ENCODE assay signal across 1 cellular context in genomic region chr5:6948562-6948961, GRCh38.
TF ChIP-seq lines count a peak whose summit lies in the region.

No MANE protein-coding gene starts in this region.

TF ChIP-seq in HepG2, 621 proteins besides CTCF, POLR2A, EP300 and RAD21 (continued from another document):
- TF ChIP-seq, protein P1, sequence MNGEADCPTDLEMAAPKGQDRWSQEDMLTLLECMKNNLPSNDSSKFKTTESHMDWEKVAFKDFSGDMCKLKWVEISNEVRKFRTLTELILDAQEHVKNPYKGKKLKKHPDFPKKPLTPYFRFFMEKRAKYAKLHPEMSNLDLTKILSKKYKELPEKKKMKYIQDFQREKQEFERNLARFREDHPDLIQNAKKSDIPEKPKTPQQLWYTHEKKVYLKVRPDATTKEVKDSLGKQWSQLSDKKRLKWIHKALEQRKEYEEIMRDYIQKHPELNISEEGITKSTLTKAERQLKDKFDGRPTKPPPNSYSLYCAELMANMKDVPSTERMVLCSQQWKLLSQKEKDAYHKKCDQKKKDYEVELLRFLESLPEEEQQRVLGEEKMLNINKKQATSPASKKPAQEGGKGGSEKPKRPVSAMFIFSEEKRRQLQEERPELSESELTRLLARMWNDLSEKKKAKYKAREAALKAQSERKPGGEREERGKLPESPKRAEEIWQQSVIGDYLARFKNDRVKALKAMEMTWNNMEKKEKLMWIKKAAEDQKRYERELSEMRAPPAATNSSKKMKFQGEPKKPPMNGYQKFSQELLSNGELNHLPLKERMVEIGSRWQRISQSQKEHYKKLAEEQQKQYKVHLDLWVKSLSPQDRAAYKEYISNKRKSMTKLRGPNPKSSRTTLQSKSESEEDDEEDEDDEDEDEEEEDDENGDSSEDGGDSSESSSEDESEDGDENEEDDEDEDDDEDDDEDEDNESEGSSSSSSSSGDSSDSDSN (CRISPR knock-in tag; IDR thresholded peaks at IDR 0.05), result no peak
- no peak for TF ChIP-seq BRCA1 (CRISPR knock-in tag; IDR thresholded peaks at IDR 0.05)
- no peak for TF ChIP-seq KLF12 (CRISPR knock-in tag; IDR thresholded peaks at IDR 0.05; ENCODE audit: borderline replicate concordance)
- TF ChIP-seq ATF7 (IDR thresholded peaks at IDR 0.05), result peak; percentile 63; the same call in 1 of the 2 replicates
- TF ChIP-seq ATF7 (CRISPR knock-in tag; IDR thresholded peaks at IDR 0.05), result no peak
- TF ChIP-seq ZNF878 (CRISPR knock-in tag; IDR thresholded peaks at IDR 0.05), result no peak
- no peak for TF ChIP-seq ZNF547 (CRISPR knock-in tag; IDR thresholded peaks at IDR 0.05)
- TF ChIP-seq AKAP8 (CRISPR knock-in tag; IDR thresholded peaks at IDR 0.05), result no peak
- TF ChIP-seq NR2F6 (IDR thresholded peaks at IDR 0.05), result no peak
- no peak for TF ChIP-seq NR2F6 (CRISPR knock-in tag; IDR thresholded peaks at IDR 0.05)
- TF ChIP-seq PPARG (CRISPR knock-in tag; conservative IDR thresholded peaks at IDR 0.05), result no peak
- TF ChIP-seq, protein P2, sequence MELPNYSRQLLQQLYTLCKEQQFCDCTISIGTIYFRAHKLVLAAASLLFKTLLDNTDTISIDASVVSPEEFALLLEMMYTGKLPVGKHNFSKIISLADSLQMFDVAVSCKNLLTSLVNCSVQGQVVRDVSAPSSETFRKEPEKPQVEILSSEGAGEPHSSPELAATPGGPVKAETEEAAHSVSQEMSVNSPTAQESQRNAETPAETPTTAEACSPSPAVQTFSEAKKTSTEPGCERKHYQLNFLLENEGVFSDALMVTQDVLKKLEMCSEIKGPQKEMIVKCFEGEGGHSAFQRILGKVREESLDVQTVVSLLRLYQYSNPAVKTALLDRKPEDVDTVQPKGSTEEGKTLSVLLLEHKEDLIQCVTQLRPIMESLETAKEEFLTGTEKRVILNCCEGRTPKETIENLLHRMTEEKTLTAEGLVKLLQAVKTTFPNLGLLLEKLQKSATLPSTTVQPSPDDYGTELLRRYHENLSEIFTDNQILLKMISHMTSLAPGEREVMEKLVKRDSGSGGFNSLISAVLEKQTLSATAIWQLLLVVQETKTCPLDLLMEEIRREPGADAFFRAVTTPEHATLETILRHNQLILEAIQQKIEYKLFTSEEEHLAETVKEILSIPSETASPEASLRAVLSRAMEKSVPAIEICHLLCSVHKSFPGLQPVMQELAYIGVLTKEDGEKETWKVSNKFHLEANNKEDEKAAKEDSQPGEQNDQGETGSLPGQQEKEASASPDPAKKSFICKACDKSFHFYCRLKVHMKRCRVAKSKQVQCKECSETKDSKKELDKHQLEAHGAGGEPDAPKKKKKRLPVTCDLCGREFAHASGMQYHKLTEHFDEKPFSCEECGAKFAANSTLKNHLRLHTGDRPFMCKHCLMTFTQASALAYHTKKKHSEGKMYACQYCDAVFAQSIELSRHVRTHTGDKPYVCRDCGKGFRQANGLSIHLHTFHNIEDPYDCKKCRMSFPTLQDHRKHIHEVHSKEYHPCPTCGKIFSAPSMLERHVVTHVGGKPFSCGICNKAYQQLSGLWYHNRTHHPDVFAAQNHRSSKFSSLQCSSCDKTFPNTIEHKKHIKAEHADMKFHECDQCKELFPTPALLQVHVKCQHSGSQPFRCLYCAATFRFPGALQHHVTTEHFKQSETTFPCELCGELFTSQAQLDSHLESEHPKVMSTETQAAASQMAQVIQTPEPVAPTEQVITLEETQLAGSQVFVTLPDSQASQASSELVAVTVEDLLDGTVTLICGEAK (IDR thresholded peaks at IDR 0.05), result no peak
- TF ChIP-seq, protein P2 (CRISPR knock-in tag; IDR thresholded peaks at IDR 0.05), result no peak
- TF ChIP-seq ZNF713 (CRISPR knock-in tag; IDR thresholded peaks at IDR 0.05), result no peak
- no peak for TF ChIP-seq ZNF251 (CRISPR knock-in tag; IDR thresholded peaks at IDR 0.05)
- TF ChIP-seq, protein P3, sequence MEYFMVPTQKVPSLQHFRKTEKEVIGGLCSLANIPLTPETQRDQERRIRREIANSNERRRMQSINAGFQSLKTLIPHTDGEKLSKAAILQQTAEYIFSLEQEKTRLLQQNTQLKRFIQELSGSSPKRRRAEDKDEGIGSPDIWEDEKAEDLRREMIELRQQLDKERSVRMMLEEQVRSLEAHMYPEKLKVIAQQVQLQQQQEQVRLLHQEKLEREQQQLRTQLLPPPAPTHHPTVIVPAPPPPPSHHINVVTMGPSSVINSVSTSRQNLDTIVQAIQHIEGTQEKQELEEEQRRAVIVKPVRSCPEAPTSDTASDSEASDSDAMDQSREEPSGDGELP (IDR thresholded peaks at IDR 0.05; ENCODE audit: borderline replicate concordance, low read depth), result no peak
- peak in 1 of 2 experiments; percentile 63; a peak in 2 of 4 replicates for TF ChIP-seq MAFK (conservative IDR thresholded peaks at IDR 0.05 in 1 of 2, IDR thresholded peaks at IDR 0.05 in 1 of 2; ENCODE audit: low read length in 2 of 2)
- TF ChIP-seq SAFB2 (CRISPR knock-in tag; IDR thresholded peaks at IDR 0.05; ENCODE audit: borderline replicate concordance, low read depth), result no peak
